ENCODE assay signal across 10 cellular contexts in the genomic region with DNA sequence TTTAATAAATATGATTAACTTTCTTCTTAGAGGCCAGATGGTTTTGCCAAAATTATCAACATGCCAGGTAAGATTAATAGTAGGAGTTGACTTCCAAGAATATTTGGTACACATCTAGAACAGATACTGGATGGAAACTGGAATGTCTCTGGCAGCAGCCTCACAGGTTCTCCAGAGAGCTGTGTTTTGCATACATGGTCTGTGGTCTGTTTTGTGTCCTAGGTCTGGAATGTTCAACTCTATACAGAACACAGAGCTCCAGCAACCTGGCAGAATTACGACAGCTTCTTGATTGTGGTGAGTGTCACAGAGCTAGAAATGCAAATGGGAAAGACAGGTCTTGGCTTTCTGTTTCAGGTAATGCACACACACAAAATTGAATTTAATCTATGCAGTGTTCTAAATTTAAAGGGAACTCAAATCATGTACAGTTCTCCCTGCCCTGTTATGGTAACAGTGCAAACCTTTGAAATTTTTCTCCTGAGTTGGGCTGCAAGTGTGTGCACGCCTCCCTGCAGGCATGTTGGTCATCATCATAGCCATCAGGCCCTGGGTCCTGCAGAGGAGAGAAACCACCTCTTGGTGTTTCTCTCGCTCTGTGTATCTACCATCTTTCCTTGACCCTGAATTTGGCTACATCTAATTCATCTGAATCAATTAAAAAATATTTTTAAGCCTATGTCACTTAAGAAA. TPM values are rescaled to one million over a fixed set of nuclear protein-coding genes. Genes with fewer than 3 reads are reported as not detected.
A peak's percentile ranks its signal among the peaks of the same experiment; 100 is the strongest.
DNase-seq lines count a peak whose midpoint lies in the region; ATAC-seq, FAIRE-seq and TF ChIP-seq lines count a peak whose summit lies in the region.
"Had no signal": no experiment of that assay in that cellular context is flagged by ENCODE, and none has a peak within 500 bp of the region (broad histone marks: within the 10 kb centered on the region; RNA-seq: fewer than 3 reads in every experiment).

No MANE protein-coding gene starts in this region.

- no peaks in the 10 kb centered on the region for H3K27me3 ChIP-seq in right atrium auricular region
- H3K27me3 ChIP-seq in mammary epithelial cell (ENCODE audit: insufficient read depth, low read length): no peaks in the 10 kb centered on the region
- no peaks in the 10 kb centered on the region for H3K27me3 ChIP-seq in upper lobe of right lung
- no peaks in the 10 kb centered on the region for H3K27me3 ChIP-seq in small intestine (ENCODE audit: control insufficient read depth in 2 of 2, insufficient read depth in 2 of 2, low read length in 2 of 2)

- dilution Hi-C loops in mammary epithelial cell (cut with HindIII; ENCODE audit: low sequenced_read_pairs): no loop called here

- CTCF ChIA-PET in mammary epithelial cell (lab: Charles Lee; ENCODE audit: low non-redundant PET): no interaction called here

- H2AFZ ChIP-seq in mammary epithelial cell (ENCODE audit: low read depth, low read length): no peak overlapping the region

- TF ChIP-seq CTCF in right atrium auricular region (IDR thresholded peaks at IDR 0.05): no peak
- no peak for TF ChIP-seq CTCF in mammary epithelial cell (conservative IDR thresholded peaks at IDR 0.05 in 1 of 2, IDR thresholded peaks at IDR 0.05 in 1 of 2; ENCODE audit: extremely low read depth in 1 of 2, insufficient read depth in 1 of 2, low read depth in 1 of 2, low read length in 2 of 2)
- no peak for TF ChIP-seq CTCF in upper lobe of right lung (IDR thresholded peaks at IDR 0.05)

- peak overlapping the region; percentile 7 for H3K9ac ChIP-seq in mammary epithelial cell (ENCODE audit: insufficient read depth, low read length)

- H3K27ac ChIP-seq in right atrium auricular region: peak overlapping the region in 1 of 2 donors; percentile 25
- H3K27ac ChIP-seq in mammary epithelial cell (ENCODE audit: insufficient read depth, low read depth, low read length): peak overlapping the region; percentile 40
- H3K27ac ChIP-seq in upper lobe of right lung: no peak overlapping the region
- peak overlapping the region in 1 of 2 donors; percentile 47 for H3K27ac ChIP-seq in small intestine (ENCODE audit: low read depth in 1 of 2, low read length in 1 of 2)

- peaks cover 77% of the 10 kb centered on the region for H3K79me2 ChIP-seq in mammary epithelial cell (ENCODE audit: insufficient read depth, low read length)

- H3K9me3 ChIP-seq in right atrium auricular region (no peaks in the 10 kb centered on the region), mammary epithelial cell (replicated peaks; ENCODE audit: insufficient read depth, low read length) (no peaks in the 10 kb centered on the region), upper lobe of right lung (no peaks in the 10 kb centered on the region), small intestine (ENCODE audit: control insufficient read depth, low read depth) (no peaks in the 10 kb centered on the region)

- peak overlapping the region; percentile 18 for H3K4me2 ChIP-seq in mammary epithelial cell (ENCODE audit: insufficient read depth, low read depth, low read length)

- H3K36me3 ChIP-seq in right atrium auricular region (peaks cover 46% of the 10 kb centered on the region), mammary epithelial cell (ENCODE audit: insufficient read depth, low read length) (peaks cover under 1% of the 10 kb centered on the region), upper lobe of right lung (peaks cover 53% of the 10 kb centered on the region), small intestine (ENCODE audit: control insufficient read depth in 2 of 2, insufficient read depth in 2 of 2, low read length in 2 of 2) (peaks cover 0 to 15% of the 10 kb centered on the region in 2 donors)

- ATAC-seq in Right ventricle myocardium inferior: peak; percentile 86
- ATAC-seq in HG02938 (IDR thresholded peaks at IDR 0.05; ENCODE audit: unreplicated experiment): peak; percentile 55
- ATAC-seq in upper lobe of right lung: peak; percentile 24

- in situ Hi-C loops in mammary epithelial cell (cut with MboI; ENCODE audit: low sequenced_read_pairs in 2 of 2): loop anchor here (25.0 kb wide), 2 partner anchors 787 to 1037 kb away; no protein-coding TSS in a partner anchor

- no peak for FAIRE-seq in small intestine (lab: Jason Lieb, UNC)

- intact Hi-C loops in Right ventricle myocardium inferior (cut with DNase I) (loop anchor here (5.0 kb wide), 1 partner anchor 1027 kb away; no protein-coding TSS in a partner anchor), mammary epithelial cell (cut with micrococcal nuclease) (loop anchor here (2.0 to 10.0 kb wide), 2 partner anchors 1107 to 1469 kb away; no protein-coding TSS in a partner anchor), upper lobe of right lung (cut with DNase I) (no loop called here)

- DNase-seq in Right ventricle myocardium inferior (ENCODE audit: missing footprints) (no peak), right atrium auricular region (ENCODE audit: low spot score) (no peak), mammary epithelial cell (peak; percentile 57), upper lobe of right lung (no peak), SHP77 (lab: John Stamatoyannopoulos, UW) (no peak), cerebellum (ENCODE audit: low spot score) (no peak), small intestine (no peak)
- DNase-seq: kidney glomerular epithelial cell had no signal

- H3K4me1 ChIP-seq in right atrium auricular region (peaks cover 0 to 65% of the 10 kb centered on the region in 2 donors), mammary epithelial cell (ENCODE audit: insufficient read depth, low read length) (peaks cover 63% of the 10 kb centered on the region), upper lobe of right lung (peaks cover 33% of the 10 kb centered on the region), small intestine (ENCODE audit: control insufficient read depth in 2 of 2, insufficient read depth in 1 of 2, low read depth in 1 of 2, low read length in 1 of 2) (peaks cover under 1 to 3% of the 10 kb centered on the region in 2 donors)

- H4K20me1 ChIP-seq in mammary epithelial cell (ENCODE audit: insufficient read depth, low read length): no peaks in the 10 kb centered on the region

- H3K4me3 ChIP-seq in right atrium auricular region: no peak overlapping the region
- no peak overlapping the region for H3K4me3 ChIP-seq in mammary epithelial cell (replicated peaks in 1 of 3; ENCODE audit: insufficient read depth in 1 of 3, low read depth in 2 of 3, low read length in 3 of 3)
- H3K4me3 ChIP-seq in upper lobe of right lung: no peak overlapping the region
- no peak overlapping the region for H3K4me3 ChIP-seq in small intestine (ENCODE audit: low read depth in 1 of 2, low read length in 2 of 2)
- H3K4me3 ChIP-seq: skin epidermis had no signal

- WGBS in mammary epithelial cell (ENCODE audit: low coverage, missing lambda C conversion rate): 14% methylated on average over 3 of the region's 3 CpGs
- 72 to 89% (median 75%) methylated on average over 3 of the region's 3 CpGs for WGBS in small intestine, 3 donors

- TSS peak; percentile 100 for BruUV-seq in mammary epithelial cell (replicated peaks; lab: Mats Ljungman, UMichigan)

RNA-seq across cellular contexts. Expression of a gene that starts 58.3 kb away (rescaled TPM):
- total RNA-seq in Right ventricle myocardium inferior (113 TPM), right atrium auricular region (10 to 100 TPM; 87.0 to 91.1 TPM), mammary epithelial cell (100 to 1,000 TPM in 1 of 2 donors, 10 to 100 TPM in 1; 74.3 to 195 TPM), upper lobe of right lung (137 TPM), cerebellum (88.2 TPM)
- polyA plus RNA-seq in mammary epithelial cell (11.1 TPM), small intestine (10 to 100 TPM in 1 of 3 donors, 1 to 10 TPM in 2; 9.2 to 31.1 (median 9.8) TPM)
- polyA minus RNA-seq in mammary epithelial cell: 96.6 TPM

Comparison
In these comparisons a context has a peak if more than half of its experiments do, and no peak if none do; other contexts are left out.
1. ATAC-seq: peak in every context shown above with its lines; median percentile 86 in Right ventricle myocardium inferior; 55 in HG02938; 24 in upper lobe of right lung.